In genomic region chr7:151794508-151795167, GRCh38 we compare ENCODE assay signal across 11 cellular contexts.
DNase-seq lines count a peak whose midpoint lies in the region; ATAC-seq and TF ChIP-seq lines count a peak whose summit lies in the region.
"Had no signal": no experiment of that assay in that cellular context is flagged by ENCODE, and none has a peak within 500 bp of the region (broad histone marks: within the 10 kb centered on the region; RNA-seq: fewer than 3 reads in every experiment).

No MANE protein-coding gene starts in this region.

- peak; percentile 9 for ATAC-seq in HG03354 (IDR thresholded peaks at IDR 0.05; ENCODE audit: poor library complexity, severe bottlenecking, unreplicated experiment)
- no peak for ATAC-seq in memory B cell (ENCODE audit: low read depth)

- H3K9me3 ChIP-seq in adipocyte (ENCODE audit: control insufficient read depth, low read length) = no peaks in the 10 kb centered on the region
- H3K9me3 ChIP-seq: heart left ventricle had no signal

- TF ChIP-seq CTCF in CD14-positive monocyte (IDR thresholded peaks at IDR 0.05) = no peak

- H3K9ac ChIP-seq in adipocyte (ENCODE audit: low read length) = no peak overlapping the region

- peaks cover 77% of the 10 kb centered on the region for H3K4me1 Mint-ChIP-seq in CD14-positive monocyte
- peaks cover 42% of the 10 kb centered on the region for H3K4me1 Mint-ChIP-seq in memory B cell

- no peaks in the 10 kb centered on the region for H3K27me3 ChIP-seq in adipocyte (replicated peaks; ENCODE audit: control insufficient read depth, insufficient read depth, low read length)
- H3K27me3 ChIP-seq: dorsolateral prefrontal cortex, heart left ventricle had no signal

- intact Hi-C loops in CD14-positive monocyte (cut with micrococcal nuclease) = loop anchor here (5.0 kb wide), 3 partner anchors 47 to 128 kb away; no protein-coding TSS in a partner anchor

- no peak overlapping the region for H3K4me3 ChIP-seq in adipocyte (ENCODE audit: low read length)
- H3K4me3 ChIP-seq: heart left ventricle had no signal

- H3K27me3 Mint-ChIP-seq in CD14-positive monocyte (ENCODE audit: low read depth in 3 of 3) = peaks cover 0 to 3% (median 0%) of the 10 kb centered on the region in 3 donors
- no peaks in the 10 kb centered on the region for H3K27me3 Mint-ChIP-seq in memory B cell
- H3K27me3 Mint-ChIP-seq: naive B cell had no signal

- H3K4me1 ChIP-seq in adipocyte (ENCODE audit: control insufficient read depth, insufficient read depth, low read length) = peaks cover 30% of the 10 kb centered on the region

- H3K4me3 Mint-ChIP-seq in CD14-positive monocyte (peak overlapping the region in 1 of 2 donors; percentile 4), memory B cell (peak overlapping the region; percentile 37)

- DNase-seq in CD14-positive monocyte (ENCODE audit: low spot score) = no peak
- peak; percentile 30 for DNase-seq in adipocyte (ENCODE audit: low read depth)
- no peak for DNase-seq in memory B cell (ENCODE audit: low spot score in 2 of 2)
- DNase-seq in inferior parietal cortex (ENCODE audit: extremely low spot score) = no peak
- DNase-seq in NCI-H2196 treated with DMSO at 0.1 percent for 48 hours (lab: John Stamatoyannopoulos, UW; ENCODE audit: unreplicated experiment) = no peak
- no peak for DNase-seq in medulla oblongata (ENCODE audit: extremely low spot score)
- DNase-seq in HCEC 1CT = no peak
- DNase-seq: naive B cell had no signal

- H3K9me3 Mint-ChIP-seq in CD14-positive monocyte (no peaks in the 10 kb centered on the region), memory B cell (no peaks in the 10 kb centered on the region)
- H3K9me3 Mint-ChIP-seq: naive B cell had no signal

- no peaks in the 10 kb centered on the region for H3K36me3 ChIP-seq in adipocyte (ENCODE audit: control insufficient read depth, insufficient read depth, low read length, severe bottlenecking)
- H3K36me3 ChIP-seq: heart left ventricle had no signal

- H3K36me3 Mint-ChIP-seq in CD14-positive monocyte (peaks cover 37 to 41% of the 10 kb centered on the region in 2 donors), memory B cell (peaks cover 7% of the 10 kb centered on the region)
- H3K36me3 Mint-ChIP-seq: naive B cell had no signal

- peak overlapping the region; percentile 90 to 99 (median 94) for H3K27ac Mint-ChIP-seq in CD14-positive monocyte
- H3K27ac Mint-ChIP-seq in memory B cell = peak overlapping the region; percentile 69
